7 cellular contexts compared by ENCODE assay signal in the genomic region with DNA sequence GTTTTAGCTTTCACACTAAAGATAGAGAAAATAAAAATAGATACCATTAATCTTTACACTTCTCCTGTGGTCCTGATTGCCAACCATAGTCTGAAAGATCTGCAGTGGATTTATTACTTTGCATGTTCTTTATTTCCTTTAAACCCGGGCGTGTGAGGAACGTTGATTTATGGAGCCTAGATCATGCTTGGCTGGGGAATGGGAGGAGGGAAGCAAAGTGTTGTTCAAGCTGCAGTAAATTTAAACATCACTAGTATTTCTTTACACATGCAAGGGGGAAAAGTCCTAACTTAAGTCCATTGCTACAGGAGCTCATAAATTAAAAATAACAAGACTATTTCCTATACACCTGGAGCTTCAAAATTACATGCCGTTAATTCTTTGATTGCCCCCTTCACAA.
"Had no signal": no experiment of that assay in that cellular context is flagged by ENCODE, and none has a peak within 500 bp of the region (broad histone marks: within the 10 kb centered on the region; RNA-seq: fewer than 3 reads in every experiment).

No MANE protein-coding gene starts in this region.

- H3K27ac ChIP-seq: HL-60 had no signal

- H3K4me3 Mint-ChIP-seq: GM23338, H9, HFFc6, IgD-negative memory B cell had no signal

- H3K4me3 ChIP-seq: GM23338 had no signal

- H3K36me3 Mint-ChIP-seq: IgD-negative memory B cell had no signal

- H3K27ac Mint-ChIP-seq: GM23338, H9, HFFc6, IgD-negative memory B cell had no signal

- DNase-seq: H9, HFFc6 had no signal

- H3K4me1 Mint-ChIP-seq: GM23338, H9, IgD-negative memory B cell had no signal

- ATAC-seq: GM23338, HCT116, HepG2 had no signal

- H3K9me3 Mint-ChIP-seq: GM23338, HFFc6 had no signal
